Comparison of ENCODE assay signal across 1 cellular context in the genomic region with DNA sequence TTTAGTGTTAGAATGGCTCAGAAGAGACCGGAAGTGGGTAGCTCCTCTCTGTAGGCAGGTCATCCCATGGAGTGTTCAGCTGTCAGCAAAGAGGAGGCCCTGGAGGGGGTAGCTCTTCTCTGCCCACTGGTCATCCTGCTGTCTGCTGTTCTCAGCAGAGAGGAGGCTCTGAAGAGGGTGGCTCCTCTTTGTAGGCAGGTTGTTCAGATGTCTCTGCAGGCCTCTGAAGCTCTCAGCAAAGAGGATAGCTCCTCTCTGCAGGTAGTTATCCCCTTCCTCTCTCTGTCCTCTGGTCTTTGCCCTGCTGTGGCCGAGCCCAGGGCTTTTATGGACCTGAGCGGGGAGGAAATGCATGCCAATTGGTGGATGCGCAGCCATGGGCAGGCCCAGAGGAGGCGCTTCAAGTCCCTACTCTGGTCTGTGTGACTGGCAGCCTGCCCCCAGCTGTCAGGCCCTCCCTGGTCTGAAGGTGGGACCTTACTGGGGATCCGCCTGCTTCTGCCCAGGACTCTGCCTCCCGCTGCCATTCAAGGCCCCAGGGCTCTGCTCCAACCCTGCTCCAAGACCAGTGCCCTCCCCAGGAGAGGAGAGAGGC.
TF ChIP-seq lines count a peak whose summit lies in the region.

No MANE protein-coding gene starts in this region.

TF ChIP-seq in HepG2, 621 proteins besides CTCF, POLR2A, EP300 and RAD21:
- TF ChIP-seq, protein P1, sequence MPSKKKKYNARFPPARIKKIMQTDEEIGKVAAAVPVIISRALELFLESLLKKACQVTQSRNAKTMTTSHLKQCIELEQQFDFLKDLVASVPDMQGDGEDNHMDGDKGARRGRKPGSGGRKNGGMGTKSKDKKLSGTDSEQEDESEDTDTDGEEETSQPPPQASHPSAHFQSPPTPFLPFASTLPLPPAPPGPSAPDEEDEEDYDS (CRISPR knock-in tag; IDR thresholded peaks at IDR 0.05): peak; percentile 82
- TF ChIP-seq ZNF232 (CRISPR knock-in tag; IDR thresholded peaks at IDR 0.05; ENCODE audit: borderline replicate concordance) (no peak), ZNF317 (CRISPR knock-in tag; IDR thresholded peaks at IDR 0.05) (no peak), GABPB1 (CRISPR knock-in tag; IDR thresholded peaks at IDR 0.05) (0 out of 2 replicates have a peak, but pooled peaks have one; percentile 40), FOSL2 (CRISPR knock-in tag; IDR thresholded peaks at IDR 0.05) (no peak)
- TF ChIP-seq, protein P2, sequence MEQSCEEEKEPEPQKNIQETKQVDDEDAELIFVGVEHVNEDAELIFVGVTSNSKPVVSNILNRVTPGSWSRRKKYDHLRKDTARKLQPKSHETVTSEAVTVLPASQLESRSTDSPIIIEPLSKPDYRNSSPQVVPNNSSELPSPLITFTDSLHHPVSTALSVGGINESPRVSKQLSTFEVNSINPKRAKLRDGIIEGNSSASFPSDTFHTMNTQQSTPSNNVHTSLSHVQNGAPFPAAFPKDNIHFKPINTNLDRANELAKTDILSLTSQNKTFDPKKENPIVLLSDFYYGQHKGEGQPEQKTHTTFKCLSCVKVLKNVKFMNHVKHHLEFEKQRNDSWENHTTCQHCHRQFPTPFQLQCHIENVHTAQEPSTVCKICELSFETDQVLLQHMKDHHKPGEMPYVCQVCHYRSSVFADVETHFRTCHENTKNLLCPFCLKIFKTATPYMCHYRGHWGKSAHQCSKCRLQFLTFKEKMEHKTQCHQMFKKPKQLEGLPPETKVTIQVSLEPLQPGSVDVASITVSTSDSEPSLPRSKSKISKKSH (CRISPR knock-in tag; IDR thresholded peaks at IDR 0.05; ENCODE audit: borderline replicate concordance): 0 out of 2 replicates have a peak, but pooled peaks have one; percentile 35
- TF ChIP-seq, protein P3, sequence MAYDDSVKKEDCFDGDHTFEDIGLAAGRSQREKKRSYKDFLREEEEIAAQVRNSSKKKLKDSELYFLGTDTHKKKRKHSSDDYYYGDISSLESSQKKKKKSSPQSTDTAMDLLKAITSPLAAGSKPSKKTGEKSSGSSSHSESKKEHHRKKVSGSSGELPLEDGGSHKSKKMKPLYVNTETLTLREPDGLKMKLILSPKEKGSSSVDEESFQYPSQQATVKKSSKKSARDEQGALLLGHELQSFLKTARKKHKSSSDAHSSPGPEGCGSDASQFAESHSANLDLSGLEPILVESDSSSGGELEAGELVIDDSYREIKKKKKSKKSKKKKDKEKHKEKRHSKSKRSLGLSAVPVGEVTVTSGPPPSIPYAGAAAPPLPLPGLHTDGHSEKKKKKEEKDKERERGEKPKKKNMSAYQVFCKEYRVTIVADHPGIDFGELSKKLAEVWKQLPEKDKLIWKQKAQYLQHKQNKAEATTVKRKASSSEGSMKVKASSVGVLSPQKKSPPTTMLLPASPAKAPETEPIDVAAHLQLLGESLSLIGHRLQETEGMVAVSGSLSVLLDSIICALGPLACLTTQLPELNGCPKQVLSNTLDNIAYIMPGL (CRISPR knock-in tag; IDR thresholded peaks at IDR 0.05; ENCODE audit: borderline replicate concordance in 1 of 2, low read depth in 1 of 2): no peak
